ENCODE assay signal across 7 cellular contexts in genomic region chr3:121834734-121835709, GRCh38. TPM values are rescaled to one million over a fixed set of nuclear protein-coding genes. Genes with fewer than 3 reads are reported as not detected.
A peak's percentile ranks its signal among the peaks of the same experiment; 100 is the strongest.
DNase-seq lines count a peak whose midpoint lies in the region; ATAC-seq and TF ChIP-seq lines count a peak whose summit lies in the region.

EAF2 (plus strand) TSS chr3:121835209; CDS start chr3:121835286, 77 bp downstream.
A gene with protein sequence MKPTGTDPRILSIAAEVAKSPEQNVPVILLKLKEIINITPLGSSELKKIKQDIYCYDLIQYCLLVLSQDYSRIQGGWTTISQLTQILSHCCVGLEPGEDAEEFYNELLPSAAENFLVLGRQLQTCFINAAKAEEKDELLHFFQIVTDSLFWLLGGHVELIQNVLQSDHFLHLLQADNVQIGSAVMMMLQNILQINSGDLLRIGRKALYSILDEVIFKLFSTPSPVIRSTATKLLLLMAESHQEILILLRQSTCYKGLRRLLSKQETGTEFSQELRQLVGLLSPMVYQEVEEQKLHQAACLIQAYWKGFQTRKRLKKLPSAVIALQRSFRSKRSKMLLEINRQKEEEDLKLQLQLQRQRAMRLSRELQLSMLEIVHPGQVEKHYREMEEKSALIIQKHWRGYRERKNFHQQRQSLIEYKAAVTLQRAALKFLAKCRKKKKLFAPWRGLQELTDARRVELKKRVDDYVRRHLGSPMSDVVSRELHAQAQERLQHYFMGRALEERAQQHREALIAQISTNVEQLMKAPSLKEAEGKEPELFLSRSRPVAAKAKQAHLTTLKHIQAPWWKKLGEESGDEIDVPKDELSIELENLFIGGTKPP (minus strand): TSS chr3:121835060. CDS start chr3:121828960, 6,100 bp downstream.

- in situ Hi-C loops in astrocyte of the cerebellum (cut with HindIII; ENCODE audit: low sequenced_read_pairs): no loop called here

- TF ChIP-seq CTCF in astrocyte of the cerebellum (IDR thresholded peaks at IDR 0.05; ENCODE audit: low read depth, low read length, missing control alignments) (no peak), hepatocyte (IDR thresholded peaks at IDR 0.05; ENCODE audit: poor library complexity) (no peak)

- ATAC-seq in GM18505 (IDR thresholded peaks at IDR 0.05; ENCODE audit: unreplicated experiment) (peak; percentile 98), HG02973 (IDR thresholded peaks at IDR 0.05; ENCODE audit: unreplicated experiment) (peak; percentile 97)

- H3K9me2 ChIP-seq in hepatocyte (replicated peaks; ENCODE audit: insufficient read depth): no peaks in the 10 kb centered on the region

- no peaks in the 10 kb centered on the region for H3K36me3 ChIP-seq in hepatocyte (replicated peaks; ENCODE audit: insufficient read depth, low read depth)

- peak within 1 kb of the TSS; percentile 90 for H2AFZ ChIP-seq in hepatocyte

- no peaks in the 10 kb centered on the region for H4K20me1 ChIP-seq in hepatocyte (ENCODE audit: insufficient read depth, poor library complexity, severe bottlenecking)

- peak within 1 kb of the TSS; percentile 83 for H3K27ac ChIP-seq in hepatocyte

- H3K4me1 ChIP-seq in hepatocyte (ENCODE audit: insufficient read depth): peaks cover 8% of the 10 kb centered on the region

- no peaks in the 10 kb centered on the region for H3K9me3 ChIP-seq in hepatocyte (ENCODE audit: low read depth)

- H3K4me2 ChIP-seq in hepatocyte: peak within 1 kb of the TSS; percentile 87

- H3K4me3 ChIP-seq in astrocyte of the cerebellum (ENCODE audit: low read depth, low read length) (peak within 1 kb of the TSS; percentile 86), hepatocyte (peak within 1 kb of the TSS; percentile 81)

- 1% methylated on average over 59 of the region's 61 CpGs for WGBS in hepatocyte (ENCODE audit: low lambda C conversion rate, missing lambda C conversion rate)

- H3K27me3 ChIP-seq in hepatocyte: peaks cover 4% of the 10 kb centered on the region

- peaks cover 23% of the 10 kb centered on the region for H3K79me2 ChIP-seq in hepatocyte

- TF ChIP-seq POLR2A in GM18505 (IDR thresholded peaks at IDR 0.05; ENCODE audit: borderline replicate concordance, extremely low read depth, insufficient read depth, insufficient read length): peak; percentile 97

- DNase-seq in NCI-H2029 (lab: John Stamatoyannopoulos, UW) (peak; percentile 95), T-helper 22 cell (ENCODE audit: low read depth) (peak; percentile 87), astrocyte of the cerebellum (ENCODE audit: low read depth) (peak; percentile 83), hepatocyte (ENCODE audit: low spot score) (peak; percentile 98), renal cortical epithelial cell (ENCODE audit: low read depth) (peak; percentile 90)

RNA-seq across cellular contexts. Expression of gene EAF2, which starts in this region (rescaled TPM):
- 3.6 and 7.4 TPM in 2 replicates for total RNA-seq in hepatocyte
- 6.0 and 9.7 TPM in 2 replicates for polyA plus RNA-seq in hepatocyte
- total RNA-seq in renal cortical epithelial cell: 3.0 and 4.0 TPM in 2 replicates

RNA-seq across cellular contexts. Expression of the second gene that starts in this region (rescaled TPM):
- total RNA-seq in hepatocyte (21.8 and 24.1 TPM in 2 replicates), renal cortical epithelial cell (13.5 and 17.7 TPM in 2 replicates)
- polyA plus RNA-seq in hepatocyte: 14.4 and 23.0 TPM in 2 replicates

Comparison
In these comparisons a context has a peak if more than half of its experiments do, and no peak if none do; other contexts are left out.
1. Peak in every context shown above with its lines: DNase-seq, ATAC-seq, H3K4me3 ChIP-seq and H3K27ac ChIP-seq.